15 cellular contexts compared by ENCODE assay signal in the genomic region with DNA sequence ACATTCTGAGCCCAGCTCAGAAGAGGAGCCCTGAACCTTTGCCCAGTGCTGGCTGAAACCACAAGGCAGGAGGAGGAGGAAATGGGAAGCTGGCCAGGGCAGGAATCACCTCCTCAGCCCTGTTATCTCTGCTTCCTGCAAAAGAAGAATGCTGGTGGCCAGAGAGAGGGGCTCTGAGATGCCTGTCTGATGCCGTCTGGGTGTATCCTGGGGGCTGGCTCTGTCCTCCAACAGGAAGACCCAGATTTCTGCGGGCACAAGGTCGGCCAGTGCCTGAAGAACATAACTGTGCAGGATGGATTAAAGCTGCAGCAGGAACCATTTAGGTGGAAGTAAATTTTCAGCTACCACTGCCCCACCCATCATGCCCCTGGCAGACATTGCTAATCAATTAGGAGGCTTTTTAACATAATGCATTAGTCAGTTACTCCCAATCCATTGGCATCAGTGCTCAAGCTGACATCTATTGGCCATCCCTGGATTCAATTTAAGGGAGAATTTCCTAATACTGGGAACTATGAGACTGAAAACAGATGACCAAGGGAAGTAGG.
A peak's percentile ranks its signal among the peaks of the same experiment; 100 is the strongest.
DNase-seq lines count a peak whose midpoint lies in the region; ATAC-seq and TF ChIP-seq lines count a peak whose summit lies in the region.
"Had no signal": no experiment of that assay in that cellular context is flagged by ENCODE, and none has a peak within 500 bp of the region (broad histone marks: within the 10 kb centered on the region; RNA-seq: fewer than 3 reads in every experiment).

No MANE protein-coding gene starts in this region.

- H3K9me3 ChIP-seq in CD8-positive, alpha-beta memory T cell (ENCODE audit: low read length) = no peaks in the 10 kb centered on the region
- H3K9me3 ChIP-seq: thyroid gland had no signal

- no peaks in the 10 kb centered on the region for H3K9me3 Mint-ChIP-seq in CD8-positive, alpha-beta memory T cell
- H3K9me3 Mint-ChIP-seq: effector memory CD8-positive, alpha-beta T cell had no signal

- H3K27me3 Mint-ChIP-seq in CD8-positive, alpha-beta memory T cell = peaks cover 7 to 11% of the 10 kb centered on the region in 2 donors

- H3K4me3 ChIP-seq in LNCaP clone FGC (ENCODE audit: low read depth, low read length) = no peak overlapping the region
- H3K4me3 ChIP-seq in CD8-positive, alpha-beta memory T cell (ENCODE audit: low read length) = no peak overlapping the region
- H3K4me3 ChIP-seq: thyroid gland had no signal

- H3K4me1 ChIP-seq in CD8-positive, alpha-beta memory T cell (ENCODE audit: insufficient read depth, low read length) = no peaks in the 10 kb centered on the region

- no peak overlapping the region for H3K4me3 Mint-ChIP-seq in CD8-positive, alpha-beta memory T cell
- H3K4me3 Mint-ChIP-seq: CD14-positive monocyte; effector memory CD8-positive, alpha-beta T cell had no signal

- DNase-seq in AG20443 (ENCODE audit: low spot score) (peak; percentile 63), LNCaP clone FGC (ENCODE audit: low read depth) (peak; percentile 27), cerebellar nuclear complex (lab: John Stamatoyannopoulos, UW) (peak; percentile 48 to 76), left lobe of liver (ENCODE audit: low spot score) (no peak), DMS53 (lab: John Stamatoyannopoulos, UW) (no peak), putamen (ENCODE audit: low spot score) (no peak)
- DNase-seq in CD8-positive, alpha-beta memory T cell = no peak
- DNase-seq: activated gamma-delta T cell treated with Interleukin-2 at 50 U/mL for 16 hours; effector memory CD8-positive, alpha-beta T cell; islet precursor cell; occipital lobe; SHP77 treated with DMSO at 0.1 percent for 48 hours had no signal

- no peak for TF ChIP-seq CTCF in LNCaP clone FGC (IDR thresholded peaks at IDR 0.05; ENCODE audit: control insufficient read depth, extremely low read depth, insufficient read depth)

- no peaks in the 10 kb centered on the region for H3K27me3 ChIP-seq in CD8-positive, alpha-beta memory T cell (ENCODE audit: insufficient read depth, low read length, poor library complexity, severe bottlenecking)
- H3K27me3 ChIP-seq: thyroid gland had no signal

- ATAC-seq in left lobe of liver (peak; percentile 59), HG03520 (IDR thresholded peaks at IDR 0.05; ENCODE audit: unreplicated experiment) (no peak)
- ATAC-seq: effector memory CD8-positive, alpha-beta T cell had no signal

- no peaks in the 10 kb centered on the region for H3K36me3 Mint-ChIP-seq in CD8-positive, alpha-beta memory T cell
- H3K36me3 Mint-ChIP-seq: CD14-positive monocyte had no signal

- H3K27ac Mint-ChIP-seq in CD8-positive, alpha-beta memory T cell = no peak overlapping the region
- H3K27ac Mint-ChIP-seq: CD14-positive monocyte; effector memory CD8-positive, alpha-beta T cell had no signal

- no peaks in the 10 kb centered on the region for H3K4me1 Mint-ChIP-seq in CD8-positive, alpha-beta memory T cell
- H3K4me1 Mint-ChIP-seq: CD14-positive monocyte had no signal

- CTCF ChIA-PET in CD8-positive, alpha-beta memory T cell (lab: Charles Lee) = no interaction called here

- POLR2A ChIA-PET in CD8-positive, alpha-beta memory T cell (lab: Charles Lee) = no interaction called here

- no peak overlapping the region for H3K27ac ChIP-seq in CD8-positive, alpha-beta memory T cell (ENCODE audit: low read depth, low read length)
- H3K27ac ChIP-seq: thyroid gland had no signal

- no peaks in the 10 kb centered on the region for H3K36me3 ChIP-seq in CD8-positive, alpha-beta memory T cell (ENCODE audit: insufficient read depth, low read length)
- H3K36me3 ChIP-seq: thyroid gland had no signal

Comparison
In these comparisons a context has a peak if more than half of its experiments do, and no peak if none do; other contexts are left out.
1. DNase-seq: peak in AG20443 (single experiment), LNCaP clone FGC (single experiment) and cerebellar nuclear complex (2 of 2); none in left lobe of liver (single experiment), DMS53 (single experiment), CD8-positive, alpha-beta memory T cell (0 of 5) and putamen (single experiment).